In the genomic region with DNA sequence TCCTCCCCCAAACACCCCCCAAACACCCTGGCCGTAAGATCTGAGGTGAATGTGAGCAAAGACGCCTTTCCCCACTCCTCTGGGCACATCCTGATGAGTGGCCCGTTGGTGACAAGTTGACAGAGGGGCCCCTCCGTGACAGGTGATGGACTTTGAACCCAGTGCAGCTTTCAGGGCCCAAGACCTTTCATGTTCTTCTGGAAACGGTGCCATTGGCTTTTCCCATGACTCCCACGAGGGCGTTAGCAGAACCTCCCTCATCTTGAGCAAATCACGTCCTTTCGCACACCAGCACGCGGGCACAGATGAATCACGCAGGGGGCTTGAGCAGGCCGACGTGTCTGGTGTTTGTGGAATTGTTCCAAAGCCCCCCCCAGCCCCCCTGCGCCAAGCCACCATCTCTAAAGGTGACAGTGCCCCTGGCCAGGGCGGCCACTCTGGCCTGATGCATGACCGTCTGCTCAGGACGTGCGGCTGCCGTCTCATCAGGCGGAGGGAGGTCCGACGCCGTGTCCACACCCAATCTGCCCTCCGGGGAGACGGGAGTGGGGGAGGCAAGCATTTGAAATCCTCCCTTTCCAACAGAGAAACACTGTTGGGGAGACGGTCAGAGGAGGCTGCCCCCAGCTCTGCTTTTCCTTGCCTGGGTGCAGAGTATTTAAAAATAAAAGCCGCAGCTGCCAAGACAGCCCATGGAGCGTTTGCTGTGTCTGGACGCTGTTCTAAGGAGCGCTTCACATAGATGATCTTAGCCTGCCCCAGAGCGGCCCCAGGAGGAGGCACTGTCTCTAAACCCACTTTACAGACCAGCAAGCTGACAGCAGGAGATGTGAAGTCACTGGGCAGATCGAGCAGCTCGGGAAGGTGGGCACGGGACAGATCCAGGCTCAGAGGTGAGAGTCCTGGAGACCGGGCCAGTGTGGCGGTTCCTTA, we compare ENCODE assay signal across 1 cellular context.
TF ChIP-seq lines count a peak whose summit lies in the region.

No MANE protein-coding gene starts in this region.

TF ChIP-seq in HepG2, 621 proteins besides CTCF, POLR2A, EP300 and RAD21 (continues in another document):
- TF ChIP-seq, protein P1, sequence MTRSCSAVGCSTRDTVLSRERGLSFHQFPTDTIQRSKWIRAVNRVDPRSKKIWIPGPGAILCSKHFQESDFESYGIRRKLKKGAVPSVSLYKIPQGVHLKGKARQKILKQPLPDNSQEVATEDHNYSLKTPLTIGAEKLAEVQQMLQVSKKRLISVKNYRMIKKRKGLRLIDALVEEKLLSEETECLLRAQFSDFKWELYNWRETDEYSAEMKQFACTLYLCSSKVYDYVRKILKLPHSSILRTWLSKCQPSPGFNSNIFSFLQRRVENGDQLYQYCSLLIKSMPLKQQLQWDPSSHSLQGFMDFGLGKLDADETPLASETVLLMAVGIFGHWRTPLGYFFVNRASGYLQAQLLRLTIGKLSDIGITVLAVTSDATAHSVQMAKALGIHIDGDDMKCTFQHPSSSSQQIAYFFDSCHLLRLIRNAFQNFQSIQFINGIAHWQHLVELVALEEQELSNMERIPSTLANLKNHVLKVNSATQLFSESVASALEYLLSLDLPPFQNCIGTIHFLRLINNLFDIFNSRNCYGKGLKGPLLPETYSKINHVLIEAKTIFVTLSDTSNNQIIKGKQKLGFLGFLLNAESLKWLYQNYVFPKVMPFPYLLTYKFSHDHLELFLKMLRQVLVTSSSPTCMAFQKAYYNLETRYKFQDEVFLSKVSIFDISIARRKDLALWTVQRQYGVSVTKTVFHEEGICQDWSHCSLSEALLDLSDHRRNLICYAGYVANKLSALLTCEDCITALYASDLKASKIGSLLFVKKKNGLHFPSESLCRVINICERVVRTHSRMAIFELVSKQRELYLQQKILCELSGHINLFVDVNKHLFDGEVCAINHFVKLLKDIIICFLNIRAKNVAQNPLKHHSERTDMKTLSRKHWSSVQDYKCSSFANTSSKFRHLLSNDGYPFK (CRISPR knock-in tag; IDR thresholded peaks at IDR 0.05; ENCODE audit: borderline replicate concordance) = no peak
- no peak for TF ChIP-seq NR1H2 (CRISPR knock-in tag; IDR thresholded peaks at IDR 0.05; ENCODE audit: borderline replicate concordance, low read depth)
- no peak for TF ChIP-seq SOX6 (IDR thresholded peaks at IDR 0.05)
- peak; percentile 41; the same call in 1 of the 2 replicates for TF ChIP-seq SOX6 (CRISPR knock-in tag; IDR thresholded peaks at IDR 0.05)
- TF ChIP-seq, protein P2, sequence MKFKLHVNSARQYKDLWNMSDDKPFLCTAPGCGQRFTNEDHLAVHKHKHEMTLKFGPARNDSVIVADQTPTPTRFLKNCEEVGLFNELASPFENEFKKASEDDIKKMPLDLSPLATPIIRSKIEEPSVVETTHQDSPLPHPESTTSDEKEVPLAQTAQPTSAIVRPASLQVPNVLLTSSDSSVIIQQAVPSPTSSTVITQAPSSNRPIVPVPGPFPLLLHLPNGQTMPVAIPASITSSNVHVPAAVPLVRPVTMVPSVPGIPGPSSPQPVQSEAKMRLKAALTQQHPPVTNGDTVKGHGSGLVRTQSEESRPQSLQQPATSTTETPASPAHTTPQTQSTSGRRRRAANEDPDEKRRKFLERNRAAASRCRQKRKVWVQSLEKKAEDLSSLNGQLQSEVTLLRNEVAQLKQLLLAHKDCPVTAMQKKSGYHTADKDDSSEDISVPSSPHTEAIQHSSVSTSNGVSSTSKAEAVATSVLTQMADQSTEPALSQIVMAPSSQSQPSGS (CRISPR knock-in tag; IDR thresholded peaks at IDR 0.05) = 0 out of 2 replicates have a peak, but pooled peaks have one; percentile 34
- TF ChIP-seq, protein P3, sequence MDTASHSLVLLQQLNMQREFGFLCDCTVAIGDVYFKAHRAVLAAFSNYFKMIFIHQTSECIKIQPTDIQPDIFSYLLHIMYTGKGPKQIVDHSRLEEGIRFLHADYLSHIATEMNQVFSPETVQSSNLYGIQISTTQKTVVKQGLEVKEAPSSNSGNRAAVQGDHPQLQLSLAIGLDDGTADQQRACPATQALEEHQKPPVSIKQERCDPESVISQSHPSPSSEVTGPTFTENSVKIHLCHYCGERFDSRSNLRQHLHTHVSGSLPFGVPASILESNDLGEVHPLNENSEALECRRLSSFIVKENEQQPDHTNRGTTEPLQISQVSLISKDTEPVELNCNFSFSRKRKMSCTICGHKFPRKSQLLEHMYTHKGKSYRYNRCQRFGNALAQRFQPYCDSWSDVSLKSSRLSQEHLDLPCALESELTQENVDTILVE (CRISPR knock-in tag; IDR thresholded peaks at IDR 0.05) = no peak
- TF ChIP-seq, protein P4, sequence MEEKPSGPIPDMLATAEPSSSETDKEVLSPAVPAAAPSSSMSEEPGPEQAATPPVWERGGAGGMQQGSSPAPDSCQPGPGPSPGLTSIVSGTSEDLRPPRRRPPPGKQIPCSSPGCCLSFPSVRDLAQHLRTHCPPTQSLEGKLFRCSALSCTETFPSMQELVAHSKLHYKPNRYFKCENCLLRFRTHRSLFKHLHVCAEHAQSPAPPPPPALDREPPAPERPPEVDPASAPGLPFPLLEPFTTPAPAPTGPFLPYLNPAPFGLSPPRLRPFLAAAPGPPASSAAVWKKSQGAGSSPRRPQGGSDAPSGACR (CRISPR knock-in tag; IDR thresholded peaks at IDR 0.05) = peak; percentile 45; the same call in 1 of the 2 replicates
- peak; percentile 90; the same call in 1 of the 2 replicates for TF ChIP-seq GLI4 (CRISPR knock-in tag; IDR thresholded peaks at IDR 0.05; ENCODE audit: borderline replicate concordance)
- 0 out of 2 replicates have a peak, but pooled peaks have one; percentile 37 for TF ChIP-seq RNF2 (conservative IDR thresholded peaks at IDR 0.05; ENCODE audit: low read depth)
- TF ChIP-seq JDP2 (CRISPR knock-in tag; IDR thresholded peaks at IDR 0.05; ENCODE audit: borderline replicate concordance) = no peak
- peak; percentile 57 for TF ChIP-seq THAP11 (CRISPR knock-in tag; IDR thresholded peaks at IDR 0.05)
- peak; percentile 27; the same call in 1 of the 2 replicates for TF ChIP-seq ZMYM4 (CRISPR knock-in tag; IDR thresholded peaks at IDR 0.05)
- 0 out of 2 replicates have a peak, but pooled peaks have one; percentile 27 for TF ChIP-seq HOXA5 (CRISPR knock-in tag; IDR thresholded peaks at IDR 0.05)
- no peak for TF ChIP-seq ZNF619 (CRISPR knock-in tag; IDR thresholded peaks at IDR 0.05)
- TF ChIP-seq, protein P5, sequence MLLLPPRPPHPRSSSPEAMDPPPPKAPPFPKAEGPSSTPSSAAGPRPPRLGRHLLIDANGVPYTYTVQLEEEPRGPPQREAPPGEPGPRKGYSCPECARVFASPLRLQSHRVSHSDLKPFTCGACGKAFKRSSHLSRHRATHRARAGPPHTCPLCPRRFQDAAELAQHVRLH (CRISPR knock-in tag; IDR thresholded peaks at IDR 0.05; ENCODE audit: borderline replicate concordance, low read depth) = no peak
- TF ChIP-seq PRPF4 (IDR thresholded peaks at IDR 0.05; ENCODE audit: low read depth, low read length, poor library complexity, severe bottlenecking) = peak; percentile 24
- TF ChIP-seq NCOR1 (IDR thresholded peaks at IDR 0.05; ENCODE audit: borderline replicate concordance, low read length) = peak; percentile 38; the same call in 1 of the 2 replicates
- no peak for TF ChIP-seq SNRNP70 (IDR thresholded peaks at IDR 0.05; ENCODE audit: low read depth, low read length)
- TF ChIP-seq KLF6 (CRISPR knock-in tag; IDR thresholded peaks at IDR 0.05) = no peak
- TF ChIP-seq DNMT3B (CRISPR knock-in tag; conservative IDR thresholded peaks at IDR 0.05) = no peak
- no peak for TF ChIP-seq LCORL (IDR thresholded peaks at IDR 0.05)
- TF ChIP-seq LCORL (CRISPR knock-in tag; IDR thresholded peaks at IDR 0.05) = peak; percentile 75
- TF ChIP-seq, protein P6, sequence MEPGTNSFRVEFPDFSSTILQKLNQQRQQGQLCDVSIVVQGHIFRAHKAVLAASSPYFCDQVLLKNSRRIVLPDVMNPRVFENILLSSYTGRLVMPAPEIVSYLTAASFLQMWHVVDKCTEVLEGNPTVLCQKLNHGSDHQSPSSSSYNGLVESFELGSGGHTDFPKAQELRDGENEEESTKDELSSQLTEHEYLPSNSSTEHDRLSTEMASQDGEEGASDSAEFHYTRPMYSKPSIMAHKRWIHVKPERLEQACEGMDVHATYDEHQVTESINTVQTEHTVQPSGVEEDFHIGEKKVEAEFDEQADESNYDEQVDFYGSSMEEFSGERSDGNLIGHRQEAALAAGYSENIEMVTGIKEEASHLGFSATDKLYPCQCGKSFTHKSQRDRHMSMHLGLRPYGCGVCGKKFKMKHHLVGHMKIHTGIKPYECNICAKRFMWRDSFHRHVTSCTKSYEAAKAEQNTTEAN (CRISPR knock-in tag; conservative IDR thresholded peaks at IDR 0.05) = peak; percentile 37; the same call in 1 of the 2 replicates
- TF ChIP-seq SIX4 (CRISPR knock-in tag; IDR thresholded peaks at IDR 0.05) = no peak
- TF ChIP-seq HNF4A (CRISPR knock-in tag; IDR thresholded peaks at IDR 0.05) = peak; percentile 98
- peak; percentile 83 for TF ChIP-seq ZNF644 (CRISPR knock-in tag; IDR thresholded peaks at IDR 0.05; ENCODE audit: low read depth)
- TF ChIP-seq PLRG1 (conservative IDR thresholded peaks at IDR 0.05) = no peak
- TF ChIP-seq, protein P7, sequence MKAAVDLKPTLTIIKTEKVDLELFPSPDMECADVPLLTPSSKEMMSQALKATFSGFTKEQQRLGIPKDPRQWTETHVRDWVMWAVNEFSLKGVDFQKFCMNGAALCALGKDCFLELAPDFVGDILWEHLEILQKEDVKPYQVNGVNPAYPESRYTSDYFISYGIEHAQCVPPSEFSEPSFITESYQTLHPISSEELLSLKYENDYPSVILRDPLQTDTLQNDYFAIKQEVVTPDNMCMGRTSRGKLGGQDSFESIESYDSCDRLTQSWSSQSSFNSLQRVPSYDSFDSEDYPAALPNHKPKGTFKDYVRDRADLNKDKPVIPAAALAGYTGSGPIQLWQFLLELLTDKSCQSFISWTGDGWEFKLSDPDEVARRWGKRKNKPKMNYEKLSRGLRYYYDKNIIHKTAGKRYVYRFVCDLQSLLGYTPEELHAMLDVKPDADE (CRISPR knock-in tag; IDR thresholded peaks at IDR 0.05) = no peak
- peak; percentile 50; the same call in 1 of the 2 replicates for TF ChIP-seq KDM1A (CRISPR knock-in tag; IDR thresholded peaks at IDR 0.05)
- TF ChIP-seq, protein P8, sequence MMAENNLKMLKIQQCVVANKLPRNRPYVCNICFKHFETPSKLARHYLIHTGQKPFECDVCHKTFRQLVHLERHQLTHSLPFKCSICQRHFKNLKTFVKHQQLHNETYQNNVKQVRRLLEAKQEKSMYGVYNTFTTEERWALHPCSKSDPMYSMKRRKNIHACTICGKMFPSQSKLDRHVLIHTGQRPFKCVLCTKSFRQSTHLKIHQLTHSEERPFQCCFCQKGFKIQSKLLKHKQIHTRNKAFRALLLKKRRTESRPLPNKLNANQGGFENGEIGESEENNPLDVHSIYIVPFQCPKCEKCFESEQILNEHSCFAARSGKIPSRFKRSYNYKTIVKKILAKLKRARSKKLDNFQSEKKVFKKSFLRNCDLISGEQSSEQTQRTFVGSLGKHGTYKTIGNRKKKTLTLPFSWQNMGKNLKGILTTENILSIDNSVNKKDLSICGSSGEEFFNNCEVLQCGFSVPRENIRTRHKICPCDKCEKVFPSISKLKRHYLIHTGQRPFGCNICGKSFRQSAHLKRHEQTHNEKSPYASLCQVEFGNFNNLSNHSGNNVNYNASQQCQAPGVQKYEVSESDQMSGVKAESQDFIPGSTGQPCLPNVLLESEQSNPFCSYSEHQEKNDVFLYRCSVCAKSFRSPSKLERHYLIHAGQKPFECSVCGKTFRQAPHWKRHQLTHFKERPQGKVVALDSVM (CRISPR knock-in tag; IDR thresholded peaks at IDR 0.05) = no peak
- TF ChIP-seq, protein P9, sequence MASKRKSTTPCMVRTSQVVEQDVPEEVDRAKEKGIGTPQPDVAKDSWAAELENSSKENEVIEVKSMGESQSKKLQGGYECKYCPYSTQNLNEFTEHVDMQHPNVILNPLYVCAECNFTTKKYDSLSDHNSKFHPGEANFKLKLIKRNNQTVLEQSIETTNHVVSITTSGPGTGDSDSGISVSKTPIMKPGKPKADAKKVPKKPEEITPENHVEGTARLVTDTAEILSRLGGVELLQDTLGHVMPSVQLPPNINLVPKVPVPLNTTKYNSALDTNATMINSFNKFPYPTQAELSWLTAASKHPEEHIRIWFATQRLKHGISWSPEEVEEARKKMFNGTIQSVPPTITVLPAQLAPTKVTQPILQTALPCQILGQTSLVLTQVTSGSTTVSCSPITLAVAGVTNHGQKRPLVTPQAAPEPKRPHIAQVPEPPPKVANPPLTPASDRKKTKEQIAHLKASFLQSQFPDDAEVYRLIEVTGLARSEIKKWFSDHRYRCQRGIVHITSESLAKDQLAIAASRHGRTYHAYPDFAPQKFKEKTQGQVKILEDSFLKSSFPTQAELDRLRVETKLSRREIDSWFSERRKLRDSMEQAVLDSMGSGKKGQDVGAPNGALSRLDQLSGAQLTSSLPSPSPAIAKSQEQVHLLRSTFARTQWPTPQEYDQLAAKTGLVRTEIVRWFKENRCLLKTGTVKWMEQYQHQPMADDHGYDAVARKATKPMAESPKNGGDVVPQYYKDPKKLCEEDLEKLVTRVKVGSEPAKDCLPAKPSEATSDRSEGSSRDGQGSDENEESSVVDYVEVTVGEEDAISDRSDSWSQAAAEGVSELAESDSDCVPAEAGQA (IDR thresholded peaks at IDR 0.05; ENCODE audit: low read depth) = peak; percentile 67
- TF ChIP-seq, protein P9 (CRISPR knock-in tag; IDR thresholded peaks at IDR 0.05; ENCODE audit: borderline replicate concordance) = no peak
- peak; percentile 55; the same call in 1 of the 2 replicates for TF ChIP-seq ZNF563 (CRISPR knock-in tag; IDR thresholded peaks at IDR 0.05)
- peak; percentile 93 for TF ChIP-seq ZNF629 (CRISPR knock-in tag; conservative IDR thresholded peaks at IDR 0.05)
- 0 out of 2 replicates have a peak, but pooled peaks have one; percentile 36 for TF ChIP-seq AHR (CRISPR knock-in tag; IDR thresholded peaks at IDR 0.05)
- no peak for TF ChIP-seq ZFYVE20 (CRISPR knock-in tag; IDR thresholded peaks at IDR 0.05; ENCODE audit: borderline replicate concordance, low read depth)
